ENCODE assay signal across 10 cellular contexts in genomic region chr1:205907794-205908193, GRCh38. TPM values are rescaled to one million over a fixed set of nuclear protein-coding genes. Genes with fewer than 3 reads are reported as not detected.
DNase-seq lines count a peak whose midpoint lies in the region; ATAC-seq and TF ChIP-seq lines count a peak whose summit lies in the region.
"Had no signal": no experiment of that assay in that cellular context is flagged by ENCODE, and none has a peak within 500 bp of the region (broad histone marks: within the 10 kb centered on the region; RNA-seq: fewer than 3 reads in every experiment).

No MANE protein-coding gene starts in this region.

- ATAC-seq in gastrocnemius medialis (no peak), HG03457 (IDR thresholded peaks at IDR 0.05; ENCODE audit: unreplicated experiment) (no peak)

- H3K9ac ChIP-seq in fibroblast of lung (ENCODE audit: insufficient read depth, low read length) = no peak overlapping the region

- no peaks in the 10 kb centered on the region for H4K20me1 ChIP-seq in PC-9 (ENCODE audit: insufficient read depth)
- H4K20me1 ChIP-seq in fibroblast of lung (ENCODE audit: control insufficient read depth, extremely low read depth, insufficient read depth, low read length) = no peaks in the 10 kb centered on the region

- no peaks in the 10 kb centered on the region for H3K9me3 ChIP-seq in PC-9 (ENCODE audit: insufficient read depth, low read depth)
- no peaks in the 10 kb centered on the region for H3K9me3 ChIP-seq in fibroblast of lung (ENCODE audit: control insufficient read depth, insufficient read depth, low read depth, low read length)
- H3K9me3 ChIP-seq in gastrocnemius medialis = no peaks in the 10 kb centered on the region

- H3K4me3 ChIP-seq in PC-9 (no peak overlapping the region), fibroblast of lung (replicated peaks in 1 of 4; ENCODE audit: control extremely low read depth in 1 of 4, insufficient read depth in 1 of 4, low read depth in 3 of 4, low read length in 4 of 4) (no peak overlapping the region), gastrocnemius medialis (no peak overlapping the region), coronary artery (no peak overlapping the region)

- in situ Hi-C loops in gastrocnemius medialis (cut with MboI; ENCODE audit: low sequenced_read_pairs in 4 of 4) = loop anchor here in 2 of 4 donors (5.0 to 25.0 kb wide), 3 partner anchors 115 to 205 kb away; partner anchors contain the start of genes AVPR1B (in 1 of the 2) and RAB29 (in 1 of the 2)

- CTCF ChIA-PET in PC-9 (lab: Charles Lee) = interaction anchor here (0.8 to 1.3 kb wide), 3 partner anchors 11 to 115 kb away, joined by 3 to 5 read pairs (median 3); no protein-coding TSS in a partner anchor

- intact Hi-C loops in PC-9 (cut with micrococcal nuclease; ENCODE audit: unreplicated experiment) = loop anchor here (1.0 to 5.0 kb wide), 2 partner anchors 95 to 116 kb away; partner anchors contain the start of gene SLC41A1
- intact Hi-C loops in gastrocnemius medialis (cut with DNase I; ENCODE audit: low total_unique reads) = no loop called here

- H3K79me2 ChIP-seq in PC-9 (ENCODE audit: low read depth) (no peaks in the 10 kb centered on the region), fibroblast of lung (ENCODE audit: control insufficient read depth, insufficient read depth, low read length) (no peaks in the 10 kb centered on the region)

- BruUV-seq in PC-9 (replicated peaks; lab: Mats Ljungman, UMichigan) = no TSS peak

- H3K27ac ChIP-seq in PC-9 (peak overlapping the region; percentile 61), fibroblast of lung (ENCODE audit: insufficient read depth, low read length) (no peak overlapping the region), gastrocnemius medialis (no peak overlapping the region), coronary artery (no peak overlapping the region)

- peak overlapping the region; percentile 75 for H2AFZ ChIP-seq in PC-9
- H2AFZ ChIP-seq in fibroblast of lung (ENCODE audit: low read length) = no peak overlapping the region

- H3F3A ChIP-seq in PC-9 (ENCODE audit: insufficient read depth, low read depth) = no peaks in the 10 kb centered on the region

- TF ChIP-seq POLR2A in gastrocnemius medialis (IDR thresholded peaks at IDR 0.05) = no peak

- DNase-seq in PC-9 = peak in 1 of 2 experiments; percentile 38
- peak in 1 of 2 donors; percentile 34 for DNase-seq in fibroblast of lung (ENCODE audit: low read depth in 2 of 2)
- DNase-seq in gastrocnemius medialis = no peak
- DNase-seq in coronary artery (ENCODE audit: low spot score) = no peak
- no peak for DNase-seq in T-helper 9 cell
- no peak for DNase-seq in T-helper 2 cell
- DNase-seq: stimulated activated CD4-positive, alpha-beta T cell treated with anti-CD3 and anti-CD28 coated beads, Interleukin-2, amount 100 ng/mL, for 24 hours had no signal

- H3K36me3 ChIP-seq in PC-9 (ENCODE audit: low read depth) (no peaks in the 10 kb centered on the region), fibroblast of lung (ENCODE audit: control insufficient read depth, insufficient read depth, low read length) (no peaks in the 10 kb centered on the region), gastrocnemius medialis (no peaks in the 10 kb centered on the region)

- H3K27me3 ChIP-seq in PC-9 (ENCODE audit: insufficient read depth, low read depth) (no peaks in the 10 kb centered on the region), fibroblast of lung (ENCODE audit: control insufficient read depth, insufficient read depth, low read length) (no peaks in the 10 kb centered on the region), gastrocnemius medialis (no peaks in the 10 kb centered on the region)

- H3K4me1 ChIP-seq in PC-9 (replicated peaks; ENCODE audit: insufficient read depth) = peaks cover 6% of the 10 kb centered on the region
- no peaks in the 10 kb centered on the region for H3K4me1 ChIP-seq in fibroblast of lung (ENCODE audit: control insufficient read depth, extremely low read depth, insufficient read depth, low read length)
- no peaks in the 10 kb centered on the region for H3K4me1 ChIP-seq in gastrocnemius medialis

- H3K9me2 ChIP-seq in PC-9 (ENCODE audit: insufficient read depth) = no peaks in the 10 kb centered on the region

- POLR2A ChIA-PET in PC-9 (lab: Charles Lee; ENCODE audit: unreplicated experiment) = interaction anchor here (0.6 kb wide), 1 partner anchor 173 kb away, joined by 7 read pairs; no protein-coding TSS in a partner anchor

- H3K4me2 ChIP-seq in PC-9 (peak overlapping the region; percentile 8; the same call in 1 of the 2 replicates), fibroblast of lung (ENCODE audit: extremely low read depth, insufficient read depth, low read length) (no peak overlapping the region)

- TF ChIP-seq CTCF in GM12872 (IDR thresholded peaks at IDR 0.05; ENCODE audit: insufficient read depth, low read depth, low read length) (peak; percentile 57), PC-9 (conservative IDR thresholded peaks at IDR 0.05) (peak; percentile 86), fibroblast of lung (conservative IDR thresholded peaks at IDR 0.05 in 1 of 2, IDR thresholded peaks at IDR 0.05 in 1 of 2; ENCODE audit: low read depth in 1 of 2, low read length in 2 of 2) (peak; percentile 43 to 59), gastrocnemius medialis (IDR thresholded peaks at IDR 0.05 in 4 of 5, conservative IDR thresholded peaks at IDR 0.05 in 1 of 5) (peak in 4 of 5 experiments; percentile 18 to 48 (median 32)), coronary artery (IDR thresholded peaks at IDR 0.05) (no peak)

RNA-seq across cellular contexts. Expression of gene SLC26A9, which starts 35.5 kb away (rescaled TPM):
- 0.98 and 1.0 TPM in 2 replicates for total RNA-seq in PC-9 (2021)
- total RNA-seq in fibroblast of lung = not detected in 2 replicates
- not detected in 2 replicates for polyA plus RNA-seq in fibroblast of lung
- polyA plus RNA-seq in fibroblast of lung (2012) = not detected in 2 replicates
- polyA minus RNA-seq in fibroblast of lung (ENCODE audit: low replicate concordance) = not detected in 2 replicates
- total RNA-seq in gastrocnemius medialis = under 1 TPM; 0.10 to 0.32 (median 0.26) TPM
- total RNA-seq: T-helper 1 cell treated with Interleukin-12 subunit alpha and Interleukin-12 subunit beta and Interleukin-4 antibody, amounts not matched to agents 30 ng/mL and 1 ng/mL, for 36 hours had no signal

RNA-seq across cellular contexts. Expression of gene PM20D1, which starts 57.9 kb away (rescaled TPM):
- total RNA-seq in PC-9 (2021) = not detected in 2 replicates
- not detected in 2 replicates for total RNA-seq in fibroblast of lung
- 0.02 TPM in 1 of 2 replicates, not detected in the other for polyA plus RNA-seq in fibroblast of lung
- not detected in 2 replicates for polyA plus RNA-seq in fibroblast of lung (2012)
- polyA minus RNA-seq in fibroblast of lung (ENCODE audit: low replicate concordance) = not detected in 2 replicates
- total RNA-seq in gastrocnemius medialis = not detected
